In genomic region chr7:52455571-52455970, GRCh38 we compare ENCODE assay signal across 34 cellular contexts.
"Had no signal": no experiment of that assay in that cellular context is flagged by ENCODE, and none has a peak within 500 bp of the region (broad histone marks: within the 10 kb centered on the region; RNA-seq: fewer than 3 reads in every experiment).

No MANE protein-coding gene starts in this region.

- H3K27ac ChIP-seq: KMS-11 had no signal

- DNase-seq: Karpas-422, Kasumi-1, KG1, MG63, MM.1S, MV-4-11, NCI-H1048, NCI-H1092, NCI-H1092 treated with DMSO at 0.1 percent for 48 hours, NCI-H1105, NCI-H1105 treated with DMSO at 0.1 percent for 48 hours, NCI-H1417, NCI-H1417 treated with DMSO at 0.1 percent for 48 hours, NCI-H1436, NCI-H1436 treated with DMSO at 0.1 percent for 48 hours, NCI-H146, NCI-H1694, NCI-H1694 treated with DMSO at 0.1 percent for 48 hours, NCI-H187, NCI-H187 treated with DMSO at 0.1 percent for 48 hours, NCI-H1930, NCI-H2029, NCI-H2029 treated with DMSO at 0.1 percent for 48 hours, NCI-H2081, NCI-H2081 treated with DMSO at 0.1 percent for 48 hours, NCI-H2107, NCI-H2171, NCI-H2171 treated with DMSO at 0.1 percent for 48 hours, NCI-H2227 treated with DMSO at 0.1 percent for 48 hours, NCI-H226, NCI-H345, NCI-H446, NCI-H446 treated with DMSO at 0.1 percent for 48 hours had no signal

- H3K9me3 ChIP-seq: MG63 had no signal

- H3K36me3 ChIP-seq: MG63 had no signal

- H3K27me3 ChIP-seq: MG63 had no signal

- H3K4me3 ChIP-seq: MG63 had no signal
